Comparison of ENCODE assay signal across 9 cellular contexts in the genomic region with DNA sequence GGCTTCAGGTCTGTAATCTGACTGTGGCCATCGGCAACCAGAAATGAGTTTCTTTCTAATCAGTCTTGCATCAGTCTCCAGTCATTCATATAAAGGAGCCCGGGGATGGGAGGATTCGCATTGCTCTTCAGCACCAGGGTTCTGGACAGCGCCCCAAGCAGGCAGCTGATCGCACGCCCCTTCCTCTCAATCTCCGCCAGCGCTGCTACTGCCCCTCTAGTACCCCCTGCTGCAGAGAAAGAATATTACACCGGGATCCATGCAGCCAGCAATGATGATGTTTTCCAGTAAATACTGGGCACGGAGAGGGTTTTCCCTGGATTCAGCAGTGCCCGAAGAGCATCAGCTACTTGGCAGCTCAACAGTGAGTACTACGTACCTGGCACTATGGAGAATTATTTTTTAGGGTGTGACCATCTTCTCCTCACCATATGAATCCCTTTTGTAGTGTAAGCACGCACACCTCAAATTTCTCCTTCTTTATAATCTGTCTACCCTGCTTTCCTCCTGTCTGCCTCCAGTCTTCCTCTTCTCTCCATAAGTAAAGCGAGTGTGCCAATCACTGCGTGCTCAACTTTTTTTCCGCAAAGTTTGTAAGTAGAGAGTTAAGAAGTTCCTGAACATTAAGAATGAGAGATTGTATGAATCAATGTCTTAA. TPM values are rescaled to one million over a fixed set of nuclear protein-coding genes. Genes with fewer than 3 reads are reported as not detected.
DNase-seq lines count a peak whose midpoint lies in the region; ATAC-seq, FAIRE-seq and TF ChIP-seq lines count a peak whose summit lies in the region.
"Had no signal": no experiment of that assay in that cellular context is flagged by ENCODE, and none has a peak within 500 bp of the region (broad histone marks: within the 10 kb centered on the region; RNA-seq: fewer than 3 reads in every experiment).

A gene (plus strand): TSS at position 118 of the 658 bp plus-strand sequence. CDS start 142 bp downstream, at position 260.

- ATAC-seq in GM19395 (IDR thresholded peaks at IDR 0.05; ENCODE audit: unreplicated experiment) (peak; percentile 78), RWPE2 (ENCODE audit: low read depth) (peak; percentile 31; the same call in 2 of the 3 replicates)

- H3K9me3 ChIP-seq in RWPE2 (ENCODE audit: severe bottlenecking): no peaks in the 10 kb centered on the region

- DNase-seq in CD14-positive monocyte (ENCODE audit: low spot score): no peak
- peak; percentile 41 for DNase-seq in HTR-8/SVneo (ENCODE audit: insufficient read length, low spot score)
- DNase-seq in RWPE2 (ENCODE audit: low spot score): no peak
- peak in 43 of 58 donors; percentile 2 to 57 (median 18) for DNase-seq in anterior cingulate cortex (lab: John Stamatoyannopoulos, UW)
- DNase-seq in immature natural killer cell: peak; percentile 12 to 32 (median 29)
- peak; percentile 28 to 47 for DNase-seq in stimulated activated CD4-positive, alpha-beta T cell treated with anti-CD3 and anti-CD28 coated beads, Interleukin-2, amount 100 ng/mL, for 48 hours
- no peak for DNase-seq in NCI-H510A (lab: John Stamatoyannopoulos, UW)

- H3K4me1 ChIP-seq in RWPE2 (ENCODE audit: insufficient read depth, poor library complexity, severe bottlenecking): no peaks in the 10 kb centered on the region

- H3K36me3 Mint-ChIP-seq in CD14-positive monocyte (no peaks in the 10 kb centered on the region), immature natural killer cell (no peaks in the 10 kb centered on the region)
- H3K36me3 Mint-ChIP-seq: IgD-negative memory B cell had no signal

- H3K4me3 ChIP-seq in RWPE2 (ENCODE audit: severe bottlenecking): no peak within 1 kb of the TSS

- TF ChIP-seq CTCF in CD14-positive monocyte (IDR thresholded peaks at IDR 0.05) (peak; percentile 68), RWPE2 (IDR thresholded peaks at IDR 0.05; ENCODE audit: poor library complexity, severe bottlenecking) (peak; percentile 53)

- peaks cover 3% of the 10 kb centered on the region for H3K27me3 ChIP-seq in RWPE2 (ENCODE audit: insufficient read depth, poor library complexity, severe bottlenecking)

- H3K4me1 Mint-ChIP-seq in CD14-positive monocyte: peaks cover 3% of the 10 kb centered on the region
- no peaks in the 10 kb centered on the region for H3K4me1 Mint-ChIP-seq in immature natural killer cell

- peak within 1 kb of the TSS in 1 of 2 donors; percentile 40 for H3K4me3 Mint-ChIP-seq in CD14-positive monocyte
- no peak within 1 kb of the TSS for H3K4me3 Mint-ChIP-seq in immature natural killer cell
- H3K4me3 Mint-ChIP-seq: IgD-negative memory B cell had no signal

- no peak within 1 kb of the TSS for H3K27ac ChIP-seq in RWPE2 (ENCODE audit: poor library complexity, severe bottlenecking)

- peaks cover 15 to 27% (median 18%) of the 10 kb centered on the region in 3 donors for H3K27me3 Mint-ChIP-seq in CD14-positive monocyte (ENCODE audit: low read depth in 3 of 3)
- H3K27me3 Mint-ChIP-seq in immature natural killer cell (ENCODE audit: low read depth in 3 of 3): peaks cover 4 to 23% (median 19%) of the 10 kb centered on the region in 3 donors

- intact Hi-C loops in CD14-positive monocyte (cut with micrococcal nuclease): no loop called here

- H3K36me3 ChIP-seq in RWPE2 (ENCODE audit: low read depth): no peaks in the 10 kb centered on the region

- no peak within 1 kb of the TSS for H3K27ac Mint-ChIP-seq in CD14-positive monocyte
- no peak within 1 kb of the TSS for H3K27ac Mint-ChIP-seq in immature natural killer cell
- H3K27ac Mint-ChIP-seq: IgD-negative memory B cell had no signal

- H3K9me3 Mint-ChIP-seq in CD14-positive monocyte: no peaks in the 10 kb centered on the region
- H3K9me3 Mint-ChIP-seq in immature natural killer cell: peaks cover 0 to 2% (median 0%) of the 10 kb centered on the region in 6 donors

- FAIRE-seq in HTR-8/SVneo (lab: Jason Lieb, UNC): no peak

RNA-seq across cellular contexts. Expression of the gene that starts here (rescaled TPM):
- polyA plus RNA-seq in CD14-positive monocyte (not detected), immature natural killer cell (not detected)
- polyA plus RNA-seq: IgD-negative memory B cell had no signal

Comparison
In these comparisons a context has a peak if more than half of its experiments do, and no peak if none do; other contexts are left out.
1. Peak in DNase-seq in immature natural killer cell; RNA of the gene not detected or under 1 TPM.
2. DNase-seq: peak in HTR-8/SVneo (single experiment), anterior cingulate cortex (43 of 58) and stimulated activated CD4-positive, alpha-beta T cell treated with anti-CD3 and anti-CD28 coated beads, Interleukin-2, amount 100 ng/mL, for 48 hours (2 of 2); none in CD14-positive monocyte (single experiment), RWPE2 (single experiment) and NCI-H510A (single experiment).